13 cellular contexts compared by ENCODE assay signal in genomic region chr1:154808909-154809262, GRCh38.
DNase-seq lines count a peak whose midpoint lies in the region; ATAC-seq, FAIRE-seq and TF ChIP-seq lines count a peak whose summit lies in the region.
"Had no signal": no experiment of that assay in that cellular context is flagged by ENCODE, and none has a peak within 500 bp of the region (broad histone marks: within the 10 kb centered on the region; RNA-seq: fewer than 3 reads in every experiment).

No MANE protein-coding gene starts in this region.

- peaks cover 41% of the 10 kb centered on the region for H3K4me1 ChIP-seq in BE2C
- peaks cover 39% of the 10 kb centered on the region for H3K4me1 ChIP-seq in Loucy (ENCODE audit: insufficient read depth, low read length, poor library complexity, severe bottlenecking)

- in situ Hi-C loops in KBM-7 (cut with MboI; ENCODE audit: low pct_unique_long_range_greater_than_20kb, low sequenced_read_pairs): no loop called here

- H3K4me3 ChIP-seq in BE2C (ENCODE audit: low read depth, low read length): peak overlapping the region; percentile 41
- H3K4me3 ChIP-seq in Loucy (ENCODE audit: low read length, poor library complexity, severe bottlenecking): no peak overlapping the region

- H3K9me3 ChIP-seq in BE2C: no peaks in the 10 kb centered on the region
- H3K9me3 ChIP-seq in Loucy (ENCODE audit: insufficient read depth, low read depth, low read length): no peaks in the 10 kb centered on the region

- no peak overlapping the region for H3K4me2 ChIP-seq in Loucy (ENCODE audit: low read depth, low read length, poor library complexity, severe bottlenecking)

- H3K9ac ChIP-seq in Loucy (ENCODE audit: low read depth, low read length, poor library complexity, severe bottlenecking): peak overlapping the region; percentile 35

- H3K9me2 ChIP-seq in Loucy (replicated peaks; ENCODE audit: low read depth, low read length): no peaks in the 10 kb centered on the region

- no peaks in the 10 kb centered on the region for H3K27me3 ChIP-seq in BE2C
- H3K27me3 ChIP-seq in Loucy (ENCODE audit: insufficient read depth, low read length, poor library complexity, severe bottlenecking): no peaks in the 10 kb centered on the region

- H4K20me1 ChIP-seq in Loucy (ENCODE audit: insufficient read depth, low read length, poor library complexity, severe bottlenecking): no peaks in the 10 kb centered on the region

- H3K79me2 ChIP-seq in Loucy (ENCODE audit: insufficient read depth, low read length): no peaks in the 10 kb centered on the region

- H2AFZ ChIP-seq in Loucy (ENCODE audit: low read length): no peak overlapping the region

- TF ChIP-seq CTCF in BE2C (IDR thresholded peaks at IDR 0.05; ENCODE audit: low read depth, low read length) (0 out of 2 replicates have a peak, but pooled peaks have one; percentile 6), Loucy (conservative IDR thresholded peaks at IDR 0.05; ENCODE audit: low read length) (no peak)

- H3K36me3 ChIP-seq in BE2C: no peaks in the 10 kb centered on the region
- H3K36me3 ChIP-seq in Loucy (ENCODE audit: insufficient read depth, low read length): no peaks in the 10 kb centered on the region

- no peak for FAIRE-seq in urothelium cell line (lab: Jason Lieb, UNC)
- FAIRE-seq: small intestine had no signal

- ATAC-seq in GM19023 (IDR thresholded peaks at IDR 0.05; ENCODE audit: unreplicated experiment): peak; percentile 64
- ATAC-seq: activated CD8-positive, alpha-beta T cell treated with anti-CD3 and anti-CD28 coated beads, Interleukin-2, amount 10 ng/mL, durations not matched to agents 7 days and 5 days; activated naive CD4-positive, alpha-beta T cell treated with anti-CD3 and anti-CD28 coated beads, Interleukin-2, amount 50 U/mL, for 72 hours had no signal

- no peaks in the 10 kb centered on the region for H3F3A ChIP-seq in Loucy (ENCODE audit: low read depth)

- DNase-seq in BE2C: peak; percentile 76
- DNase-seq in iPS-NIHi11 (ENCODE audit: low spot score): peak; percentile 37
- no peak for DNase-seq in KBM-7
- no peak for DNase-seq in DMS79 (lab: John Stamatoyannopoulos, UW)
- DNase-seq in urothelium cell line (ENCODE audit: low spot score): no peak
- no peak for DNase-seq in stimulated activated CD4-positive, alpha-beta T cell treated with anti-CD3 and anti-CD28 coated beads, Interleukin-4, amount 100 ng/mL, for 24 hours
- DNase-seq: activated CD8-positive, alpha-beta T cell treated with anti-CD3 and anti-CD28 coated beads, Interleukin-2, amount 10 ng/mL, durations not matched to agents 7 days and 5 days; GDM1; small intestine; SW 1271 had no signal

Comparison
In these comparisons a context has a peak if more than half of its experiments do, and no peak if none do; other contexts are left out.
1. DNase-seq: peak in BE2C (single experiment) and iPS-NIHi11 (single experiment); none in KBM-7 (single experiment), DMS79 (single experiment), urothelium cell line (single experiment) and stimulated activated CD4-positive, alpha-beta T cell treated with anti-CD3 and anti-CD28 coated beads, Interleukin-4, amount 100 ng/mL, for 24 hours (single experiment).